In genomic region chr1:1862905-1863547, GRCh38 we compare ENCODE assay signal across 2 cellular contexts.
TF ChIP-seq lines count a peak whose summit lies in the region.

No MANE protein-coding gene starts in this region.

TF ChIP-seq in IMR-90, 13 proteins besides CTCF, POLR2A, EP300 and RAD21:
- TF ChIP-seq USF2 (IDR thresholded peaks at IDR 0.05; ENCODE audit: low read depth, low read length) (no peak), RFX5 (IDR thresholded peaks at IDR 0.05; ENCODE audit: low read depth, low read length) (no peak), SMC3 (IDR thresholded peaks at IDR 0.05; ENCODE audit: low read depth, low read length) (no peak), CEBPB (IDR thresholded peaks at IDR 0.05; ENCODE audit: low read depth, low read length) (peak; percentile 54), MAZ (IDR thresholded peaks at IDR 0.05; ENCODE audit: borderline replicate concordance, low read depth, low read length) (no peak), MAFK (IDR thresholded peaks at IDR 0.05; ENCODE audit: low read depth, low read length) (no peak), FOS (IDR thresholded peaks at IDR 0.05; ENCODE audit: low read depth, low read length) (no peak)
TF ChIP-seq in IMR-90: peak in this region for 1.

TF ChIP-seq in SK-N-SH treated with all-trans-retinoic acid at 6 μM for 48 hours, 23 proteins besides CTCF, POLR2A, EP300 and RAD21:
- TF ChIP-seq ZNF8 (CRISPR knock-in tag; IDR thresholded peaks at IDR 0.05) (no peak), ZNF565 (CRISPR knock-in tag; conservative IDR thresholded peaks at IDR 0.05; ENCODE audit: low read depth) (no peak), GLIS3 (CRISPR knock-in tag; IDR thresholded peaks at IDR 0.05) (no peak), ESRRG (CRISPR knock-in tag; IDR thresholded peaks at IDR 0.05) (no peak), ZNF70 (CRISPR knock-in tag; IDR thresholded peaks at IDR 0.05) (no peak), OSR1 (CRISPR knock-in tag; IDR thresholded peaks at IDR 0.05) (no peak)
